ENCODE assay signal across 8 cellular contexts in genomic region chr2:240579771-240580614, GRCh38. TPM values are rescaled to one million over a fixed set of nuclear protein-coding genes. Genes with fewer than 3 reads are reported as not detected.
DNase-seq lines count a peak whose midpoint lies in the region; ATAC-seq and TF ChIP-seq lines count a peak whose summit lies in the region.

No MANE protein-coding gene starts in this region.

- H3K4me1 Mint-ChIP-seq in nephron, result peaks cover 15% of the 10 kb centered on the region

- no peaks in the 10 kb centered on the region for H3K36me3 ChIP-seq in uterus

- intact Hi-C loops in uterus (cut with DNase I; ENCODE audit: low total_unique reads), result no loop called here

- no peaks in the 10 kb centered on the region for H3K27me3 ChIP-seq in uterus

- no peaks in the 10 kb centered on the region for H3K27me3 Mint-ChIP-seq in nephron (ENCODE audit: low read depth)

- peak; percentile 70 for TF ChIP-seq CTCF in GM12865 (IDR thresholded peaks at IDR 0.05; ENCODE audit: insufficient read depth, low read depth, low read length, missing control alignments)
- TF ChIP-seq CTCF in nephron (IDR thresholded peaks at IDR 0.05; ENCODE audit: unreplicated experiment in 3 of 3), result no peak
- TF ChIP-seq CTCF in uterus (IDR thresholded peaks at IDR 0.05), result no peak

- H3K36me3 Mint-ChIP-seq in nephron (ENCODE audit: low read depth), result peaks cover 31% of the 10 kb centered on the region

- H3K9me3 ChIP-seq in uterus, result no peaks in the 10 kb centered on the region

- H3K4me3 ChIP-seq in GM12865 (ENCODE audit: low read depth, low read length) (no peak overlapping the region), uterus (no peak overlapping the region)

- ATAC-seq in GM21390 (IDR thresholded peaks at IDR 0.05; ENCODE audit: unreplicated experiment), result no peak
- no peak for ATAC-seq in HG02870 (IDR thresholded peaks at IDR 0.05; ENCODE audit: unreplicated experiment)

- H3K27ac Mint-ChIP-seq in nephron, result no peak overlapping the region

- peaks cover 8 to 17% of the 10 kb centered on the region in 2 donors for H3K4me1 ChIP-seq in uterus

- TF ChIP-seq POLR2A in uterus (IDR thresholded peaks at IDR 0.05), result no peak

- H3K9me3 Mint-ChIP-seq in nephron, result no peaks in the 10 kb centered on the region

- peak overlapping the region in 2 of 3 experiments; percentile 10 to 35 for H3K4me3 Mint-ChIP-seq in nephron

- H3K27ac ChIP-seq in uterus, result peak overlapping the region; percentile 30 to 72

- DNase-seq in GM12865 (ENCODE audit: low read depth) (peak; percentile 92), M059J (ENCODE audit: low read depth) (peak; percentile 93), dermis blood vessel endothelial cell (peak; percentile 25), uterus (peak; percentile 56 to 67)
- peak; percentile 72 to 75 for DNase-seq in activated CD4-positive, alpha-beta T cell treated with anti-CD3 and anti-CD28 coated beads for 4 hours

RNA-seq across cellular contexts. Expression of gene CAPN10, which starts 6.5 kb away (rescaled TPM):
- 3.4 and 11.1 TPM in 2 replicates for total RNA-seq in M059J (2014; rRNA removed; shearing (Covaris generic))
- 31.0 and 40.8 TPM in 2 replicates for total RNA-seq in dermis blood vessel endothelial cell
- 10 to 100 TPM in 3 of 4 donors, 1 to 10 TPM in 1; 2.8 to 39.6 (median 21.6) TPM for total RNA-seq in uterus

RNA-seq across cellular contexts. Expression of gene RNPEPL1, which starts 11.7 kb away (rescaled TPM):
- total RNA-seq in M059J (2014; rRNA removed; shearing (Covaris generic)), result 4.5 and 18.1 TPM in 2 replicates
- total RNA-seq in dermis blood vessel endothelial cell (42.5 and 117 TPM in 2 replicates), uterus (10 to 100 TPM in 2 of 4 donors, 1 to 10 TPM in 2; 7.2 to 38.7 (median 14.4) TPM)

RNA-seq across cellular contexts. Expression of gene DUSP28, which starts 19.8 kb away (rescaled TPM):
- total RNA-seq in M059J (2014; rRNA removed; shearing (Covaris generic)), result 3.6 and 4.1 TPM in 2 replicates
- total RNA-seq in dermis blood vessel endothelial cell (1.9 and 2.4 TPM in 2 replicates), uterus (1 to 10 TPM in 3 of 4 donors, under 1 TPM in 1; 0.26 to 3.7 (median 2.6) TPM)

RNA-seq across cellular contexts. Expression of gene ANKMY1, which starts 22.2 kb away (rescaled TPM):
- 7.1 and 10.8 TPM in 2 replicates for total RNA-seq in M059J (2014; rRNA removed; shearing (Covaris generic))
- total RNA-seq in dermis blood vessel endothelial cell, result 6.3 and 6.8 TPM in 2 replicates
- 10 to 100 TPM; 13.3 to 40.8 (median 22.0) TPM for total RNA-seq in uterus

RNA-seq across cellular contexts. Expression of gene GPR35, which starts 45.3 kb away (rescaled TPM):
- total RNA-seq in M059J (2014; rRNA removed; shearing (Covaris generic)), result 0.17 TPM in 1 of 2 replicates, not detected in the other
- total RNA-seq in dermis blood vessel endothelial cell, result 0.33 and 0.85 TPM in 2 replicates
- total RNA-seq in uterus, result 1 to 10 TPM in 2 of 4 donors, under 1 TPM in 1, not detected in 1; 0.51 to 7.9 (median 1.7) TPM

Comparison
In these comparisons a context has a peak if more than half of its experiments do, and no peak if none do; other contexts are left out.
1. DNase-seq: peak in every context shown above with its lines; median percentile 93 in M059J; 92 in GM12865; 74 in activated CD4-positive, alpha-beta T cell treated with anti-CD3 and anti-CD28 coated beads for 4 hours; 62 in uterus; 25 in dermis blood vessel endothelial cell.